ENCODE assay signal across 8 cellular contexts in the genomic region with DNA sequence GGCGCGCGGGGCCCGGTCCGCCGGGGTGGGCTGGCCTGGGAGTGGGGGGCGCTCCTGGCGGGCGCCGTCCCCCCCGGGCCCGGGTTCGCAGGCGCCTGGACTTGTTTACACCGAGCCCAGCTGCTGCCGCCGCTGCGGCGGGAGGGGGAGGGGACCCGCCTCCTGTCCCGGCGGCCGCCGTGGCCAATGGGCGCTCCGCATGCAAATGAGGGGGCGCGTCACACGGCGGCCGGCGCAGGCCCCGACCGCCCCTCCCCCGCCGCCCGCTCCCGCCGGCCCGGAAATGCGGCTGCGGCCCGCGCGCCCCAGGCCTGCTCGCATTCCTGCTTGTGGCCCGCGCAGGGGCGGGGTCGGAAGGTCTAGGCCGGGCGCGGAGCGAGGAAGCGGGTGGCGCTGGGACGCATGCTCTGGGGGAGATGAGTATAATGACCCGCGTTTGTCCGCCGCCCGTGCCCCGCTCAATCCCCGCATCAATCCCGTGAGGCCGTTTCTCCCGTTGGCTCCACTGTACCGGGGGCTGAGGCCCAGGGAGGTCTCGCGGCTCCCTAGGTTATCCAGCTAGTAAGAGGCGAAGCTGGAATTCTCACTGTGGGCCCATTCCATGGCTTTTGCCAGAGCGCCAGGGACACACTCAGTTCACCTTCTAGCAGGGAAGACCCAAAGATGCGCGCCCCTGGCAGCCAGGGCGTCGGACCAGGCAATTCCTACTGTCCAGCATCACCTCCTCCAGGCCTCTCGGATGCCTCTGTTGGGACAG. TPM values are rescaled to one million over a fixed set of nuclear protein-coding genes. Genes with fewer than 3 reads are reported as not detected.
DNase-seq lines count a peak whose midpoint lies in the region; ATAC-seq and TF ChIP-seq lines count a peak whose summit lies in the region.

A gene with protein sequence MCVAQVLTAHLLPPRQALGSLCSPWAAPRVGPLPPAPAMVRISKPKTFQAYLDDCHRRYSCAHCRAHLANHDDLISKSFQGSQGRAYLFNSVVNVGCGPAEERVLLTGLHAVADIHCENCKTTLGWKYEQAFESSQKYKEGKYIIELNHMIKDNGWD (minus strand): TSS at position 109 of the 757 bp plus-strand sequence. CDS start 731 bp downstream, outside the sequence.

- peak within 1 kb of the TSS; percentile 84 for H3K9ac ChIP-seq in Karpas-422 (ENCODE audit: low read length)

- no peak within 1 kb of the TSS; the same call in 1 of the 2 replicates for H2AFZ ChIP-seq in Karpas-422 (ENCODE audit: low read length)

- peak; percentile 45 for ATAC-seq in GM19397 (IDR thresholded peaks at IDR 0.05; ENCODE audit: unreplicated experiment)
- ATAC-seq in foreskin keratinocyte, result peak; percentile 74
- peak; percentile 65 for ATAC-seq in stimulated activated naive CD8-positive, alpha-beta T cell treated with anti-CD3 and anti-CD28 coated beads, Interleukin-15, amount 100 ng/mL, for 72 hours

- H3K36me3 ChIP-seq in BE2C (no peaks in the 10 kb centered on the region), Karpas-422 (ENCODE audit: insufficient read depth, low read length) (no peaks in the 10 kb centered on the region), SJSA1 (0 out of 2 replicates have a peak, but pooled peaks cover 8% of the 10 kb centered on the region)

- CTCF ChIA-PET in activated naive CD4-positive, alpha-beta T cell treated with anti-CD3 and anti-CD28 coated beads for 36 hours (lab: Charles Lee), result interaction anchor here (0.9 to 1.2 kb wide), 2 partner anchors 11 to 15 kb away, joined by 4 to 5 read pairs; no protein-coding TSS in a partner anchor

- peak within 1 kb of the TSS; percentile 87 for H3K27ac Mint-ChIP-seq in activated naive CD4-positive, alpha-beta T cell treated with anti-CD3 and anti-CD28 coated beads for 36 hours
- peak within 1 kb of the TSS; percentile 92 for H3K27ac Mint-ChIP-seq in neural crest cell (ENCODE audit: unreplicated experiment)
- peak within 1 kb of the TSS; percentile 94 to 97 for H3K27ac Mint-ChIP-seq in stimulated activated naive CD8-positive, alpha-beta T cell treated with anti-CD3 and anti-CD28 coated beads, Interleukin-15, amount 100 ng/mL, for 72 hours

- peak within 1 kb of the TSS; percentile 84 for H3K4me3 Mint-ChIP-seq in activated naive CD4-positive, alpha-beta T cell treated with anti-CD3 and anti-CD28 coated beads for 36 hours
- H3K4me3 Mint-ChIP-seq in neural crest cell, result peak within 1 kb of the TSS; percentile 78
- peak within 1 kb of the TSS; percentile 94 to 97 for H3K4me3 Mint-ChIP-seq in stimulated activated naive CD8-positive, alpha-beta T cell treated with anti-CD3 and anti-CD28 coated beads, Interleukin-15, amount 100 ng/mL, for 72 hours

- peak within 1 kb of the TSS; percentile 98 for H3K4me2 ChIP-seq in Karpas-422 (ENCODE audit: low read depth, low read length, poor library complexity, severe bottlenecking)

- H3K9me3 ChIP-seq in BE2C (peaks cover 8% of the 10 kb centered on the region; the same call in 1 of the 2 replicates), Karpas-422 (ENCODE audit: low read length) (peaks cover 12% of the 10 kb centered on the region; the same call in 1 of the 2 replicates), SJSA1 (replicated peaks) (peaks cover 15% of the 10 kb centered on the region)

- H3K27me3 ChIP-seq in BE2C (no peaks in the 10 kb centered on the region), Karpas-422 (ENCODE audit: low read length) (no peaks in the 10 kb centered on the region), SJSA1 (replicated peaks) (no peaks in the 10 kb centered on the region), foreskin keratinocyte (no peaks in the 10 kb centered on the region)

- H3K36me3 Mint-ChIP-seq in activated naive CD4-positive, alpha-beta T cell treated with anti-CD3 and anti-CD28 coated beads for 36 hours (ENCODE audit: low read depth), result peaks cover 20% of the 10 kb centered on the region
- H3K36me3 Mint-ChIP-seq in neural crest cell (ENCODE audit: low read depth), result peaks cover 9% of the 10 kb centered on the region

- DNase-seq in BE2C (peak; percentile 97), Karpas-422 (peak; percentile 94), SJSA1 (ENCODE audit: low read depth in 1 of 2, low spot score in 2 of 2) (peak; percentile 80 to 91), foreskin keratinocyte (peak in 1 of 2 donors; percentile 49), neural crest cell (ENCODE audit: low read depth, low spot score) (peak; percentile 80)
- peak; percentile 90 for DNase-seq in activated naive CD4-positive, alpha-beta T cell treated with anti-CD3 and anti-CD28 coated beads for 36 hours
- DNase-seq in stimulated activated naive CD8-positive, alpha-beta T cell treated with anti-CD3 and anti-CD28 coated beads, Interleukin-15, amount 100 ng/mL, for 72 hours, result peak; percentile 88 to 90

- peaks cover 3% of the 10 kb centered on the region; the same call in 1 of the 2 replicates for H3K79me2 ChIP-seq in Karpas-422 (ENCODE audit: low read length)

- H3K4me3 ChIP-seq in BE2C (ENCODE audit: low read depth, low read length) (peak within 1 kb of the TSS; percentile 50), Karpas-422 (ENCODE audit: low read length) (peak within 1 kb of the TSS; percentile 86), SJSA1 (peak within 1 kb of the TSS; percentile 45)

- H3K4me1 Mint-ChIP-seq in activated naive CD4-positive, alpha-beta T cell treated with anti-CD3 and anti-CD28 coated beads for 36 hours (ENCODE audit: low read depth), result peaks cover 35% of the 10 kb centered on the region
- H3K4me1 Mint-ChIP-seq in neural crest cell, result peaks cover 47% of the 10 kb centered on the region
- H3K4me1 Mint-ChIP-seq in stimulated activated naive CD8-positive, alpha-beta T cell treated with anti-CD3 and anti-CD28 coated beads, Interleukin-15, amount 100 ng/mL, for 72 hours, result peaks cover 44% of the 10 kb centered on the region

- no peaks in the 10 kb centered on the region for H3K27me3 Mint-ChIP-seq in activated naive CD4-positive, alpha-beta T cell treated with anti-CD3 and anti-CD28 coated beads for 36 hours (ENCODE audit: low read depth)
- no peaks in the 10 kb centered on the region for H3K27me3 Mint-ChIP-seq in neural crest cell (ENCODE audit: low read depth)
- no peaks in the 10 kb centered on the region for H3K27me3 Mint-ChIP-seq in stimulated activated naive CD8-positive, alpha-beta T cell treated with anti-CD3 and anti-CD28 coated beads, Interleukin-15, amount 100 ng/mL, for 72 hours

- TF ChIP-seq CTCF in BE2C (IDR thresholded peaks at IDR 0.05; ENCODE audit: low read depth, low read length), result no peak
- TF ChIP-seq CTCF in foreskin keratinocyte (conservative IDR thresholded peaks at IDR 0.05), result no peak
- TF ChIP-seq CTCF in neural crest cell (conservative IDR thresholded peaks at IDR 0.05), result no peak

- no peaks in the 10 kb centered on the region for H3K9me2 ChIP-seq in Karpas-422 (replicated peaks; ENCODE audit: insufficient read depth, low read length)

- H3K27ac ChIP-seq in Karpas-422 (ENCODE audit: low read length), result peak within 1 kb of the TSS; percentile 62
- H3K27ac ChIP-seq in SJSA1, result peak within 1 kb of the TSS; percentile 65
- peak within 1 kb of the TSS; percentile 53 for H3K27ac ChIP-seq in foreskin keratinocyte

- H4K20me1 ChIP-seq in Karpas-422 (ENCODE audit: insufficient read depth, low read depth, low read length), result no peaks in the 10 kb centered on the region

- intact Hi-C loops in activated naive CD4-positive, alpha-beta T cell treated with anti-CD3 and anti-CD28 coated beads for 36 hours (cut with micrococcal nuclease), result loop anchor here (1.0 to 2.0 kb wide), 3 partner anchors 27 to 35 kb away; a partner anchor contains a TSS

- peaks cover 9% of the 10 kb centered on the region for H3K4me1 ChIP-seq in BE2C
- H3K4me1 ChIP-seq in Karpas-422 (ENCODE audit: low read length), result peaks cover 37% of the 10 kb centered on the region
- peaks cover 23% of the 10 kb centered on the region for H3K4me1 ChIP-seq in SJSA1 (replicated peaks)
- H3K4me1 ChIP-seq in foreskin keratinocyte, result no peaks in the 10 kb centered on the region

- H3K9me3 Mint-ChIP-seq in activated naive CD4-positive, alpha-beta T cell treated with anti-CD3 and anti-CD28 coated beads for 36 hours, result peaks cover 25% of the 10 kb centered on the region
- H3K9me3 Mint-ChIP-seq in neural crest cell, result no peaks in the 10 kb centered on the region
- peaks cover 23 to 24% of the 10 kb centered on the region in 2 donors for H3K9me3 Mint-ChIP-seq in stimulated activated naive CD8-positive, alpha-beta T cell treated with anti-CD3 and anti-CD28 coated beads, Interleukin-15, amount 100 ng/mL, for 72 hours

RNA-seq across cellular contexts. Expression of the gene that starts here (rescaled TPM):
- 28.8 TPM for polyA plus RNA-seq in BE2C (2012; ENCODE audit: insufficient read depth, insufficient read length, low read depth)
- total RNA-seq in Karpas-422 (2014; rRNA removed; shearing (Covaris generic); ENCODE audit: low replicate concordance), result 62.1 and 93.0 TPM in 2 replicates
- 3.1 and 4.8 TPM in 2 replicates for total RNA-seq in SJSA1 (2014; rRNA removed; shearing (Covaris generic))
- 10 to 100 TPM; 24.6 to 27.3 TPM for total RNA-seq in activated naive CD4-positive, alpha-beta T cell treated with anti-CD3 and anti-CD28 coated beads for 36 hours
- 22.1 and 25.4 TPM in 2 replicates for total RNA-seq in foreskin keratinocyte
- 29.6 and 43.1 TPM in 2 replicates for polyA plus RNA-seq in foreskin keratinocyte
- 9.6 and 12.4 TPM in 2 replicates for total RNA-seq in neural crest cell
